In the genomic region with DNA sequence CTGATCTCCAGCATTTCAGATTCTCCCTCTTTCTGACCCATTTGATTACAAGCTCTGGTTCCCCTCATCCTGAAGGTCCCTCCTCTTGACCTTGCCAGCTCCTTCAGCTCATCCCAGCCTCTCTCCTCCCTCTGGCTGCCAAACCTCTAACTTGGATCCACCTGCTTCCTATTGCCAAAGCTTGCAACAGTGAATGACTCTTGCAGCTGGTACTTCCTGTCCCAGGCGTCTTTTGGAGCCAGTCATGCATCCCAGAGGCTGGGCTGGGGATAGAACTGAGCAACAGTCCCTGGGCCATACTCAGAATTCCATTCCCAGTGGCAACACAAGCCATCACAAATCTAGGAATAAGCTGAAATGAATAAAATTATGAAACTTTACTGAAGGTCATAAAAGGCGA, we compare ENCODE assay signal across 14 cellular contexts. TPM values are rescaled to one million over a fixed set of nuclear protein-coding genes. Genes with fewer than 3 reads are reported as not detected.
DNase-seq lines count a peak whose midpoint lies in the region; ATAC-seq and TF ChIP-seq lines count a peak whose summit lies in the region.
"Had no signal": no experiment of that assay in that cellular context is flagged by ENCODE, and none has a peak within 500 bp of the region (broad histone marks: within the 10 kb centered on the region; RNA-seq: fewer than 3 reads in every experiment).

No MANE protein-coding gene starts in this region.

- no peak overlapping the region for H3K4me3 Mint-ChIP-seq in WTC11
- H3K4me3 Mint-ChIP-seq: CD4-positive, alpha-beta T cell had no signal

- H3K27me3 Mint-ChIP-seq in WTC11 (ENCODE audit: low read depth), result no peaks in the 10 kb centered on the region; the same call in 1 of the 2 replicates
- H3K27me3 Mint-ChIP-seq: CD4-positive, alpha-beta T cell had no signal

- H3K4me3 ChIP-seq in thoracic aorta, result no peak overlapping the region
- H3K4me3 ChIP-seq: colonic mucosa, left lung had no signal

- TF ChIP-seq CTCF in thoracic aorta (IDR thresholded peaks at IDR 0.05) (no peak), WTC11 (IDR thresholded peaks at IDR 0.05) (no peak)

- H3K36me3 Mint-ChIP-seq in WTC11, result no peaks in the 10 kb centered on the region

- CTCF ChIA-PET in WTC11 (lab: Charles Lee), result interaction anchor here (0.6 to 2.1 kb wide), 6 partner anchors 28 to 799 kb away, joined by 3 to 9 read pairs (median 6); a partner anchor contains a TSS

- peak; percentile 18 for DNase-seq in NCI-H345 (lab: John Stamatoyannopoulos, UW)
- no peak for DNase-seq in NCI-H345 treated with DMSO at 0.1 percent for 48 hours (lab: John Stamatoyannopoulos, UW; ENCODE audit: unreplicated experiment)
- DNase-seq in RPMI7951 (ENCODE audit: low read depth), result peak; percentile 47
- peak; percentile 73 for DNase-seq in fibroblast of peridontal ligament (ENCODE audit: extremely low read depth)
- DNase-seq in thoracic aorta (ENCODE audit: low spot score), result peak; percentile 9
- no peak for DNase-seq in WTC11 (ENCODE audit: low spot score)
- DNase-seq: activated CD4-positive, alpha-beta T cell treated with anti-CD3 and anti-CD28 coated beads, Interleukin-2, amount 50 U/mL, for 48 hours; CD4-positive, alpha-beta T cell; colonic mucosa; left lung; NCI-H748 treated with DMSO at 0.1 percent for 48 hours; stimulated activated CD4-positive, alpha-beta T cell treated with anti-CD3 and anti-CD28 coated beads, Interleukin-4, amount 100 ng/mL, for 1 hour had no signal

- no peak overlapping the region for H3K27ac Mint-ChIP-seq in WTC11
- H3K27ac Mint-ChIP-seq: CD4-positive, alpha-beta T cell had no signal

- H3K27me3 ChIP-seq in thoracic aorta (replicated peaks; ENCODE audit: insufficient read depth), result no peaks in the 10 kb centered on the region
- H3K27me3 ChIP-seq: colonic mucosa, left lung had no signal

- POLR2A ChIA-PET in WTC11 (lab: Charles Lee), result no interaction called here

- ATAC-seq in thoracic aorta (ENCODE audit: insufficient number of reproducible peaks, low FRiP score, low read depth) (peak; percentile 56), HG02970 (IDR thresholded peaks at IDR 0.05; ENCODE audit: low FRiP score, unreplicated experiment) (no peak), HG03135 (IDR thresholded peaks at IDR 0.05; ENCODE audit: unreplicated experiment) (no peak), WTC11 (no peak)

- peaks cover 0 to 9% of the 10 kb centered on the region in 2 donors for H3K4me1 ChIP-seq in thoracic aorta (ENCODE audit: control insufficient read depth in 1 of 2, low read depth in 2 of 2)
- H3K4me1 ChIP-seq: colonic mucosa had no signal

- H3K9me3 Mint-ChIP-seq in WTC11, result peaks cover 4% of the 10 kb centered on the region
- H3K9me3 Mint-ChIP-seq: CD4-positive, alpha-beta T cell had no signal

- peak overlapping the region in 1 of 2 donors; percentile 56 for H3K27ac ChIP-seq in thoracic aorta
- H3K27ac ChIP-seq: colonic mucosa, left lung had no signal

- no peaks in the 10 kb centered on the region for H3K4me1 Mint-ChIP-seq in WTC11

- H3K9me3 ChIP-seq in thoracic aorta, result no peaks in the 10 kb centered on the region
- H3K9me3 ChIP-seq: colonic mucosa, left lung had no signal

- H3K36me3 ChIP-seq in thoracic aorta, result no peaks in the 10 kb centered on the region
- H3K36me3 ChIP-seq: colonic mucosa, left lung had no signal

TF ChIP-seq in WTC11, 78 proteins besides CTCF, POLR2A, EP300 and RAD21:
- TF ChIP-seq ZNF232 (CRISPR knock-in tag; IDR thresholded peaks at IDR 0.05) (no peak), FOXK1 (CRISPR knock-in tag; IDR thresholded peaks at IDR 0.05) (no peak), CREB1 (CRISPR knock-in tag; IDR thresholded peaks at IDR 0.05) (no peak), NR1H2 (CRISPR knock-in tag; IDR thresholded peaks at IDR 0.05) (no peak), GRHL2 (CRISPR knock-in tag; IDR thresholded peaks at IDR 0.05; ENCODE audit: insufficient replicate concordance, severe bottlenecking) (no peak), EMX1 (CRISPR knock-in tag; IDR thresholded peaks at IDR 0.05) (no peak), RELA (CRISPR knock-in tag; IDR thresholded peaks at IDR 0.05; ENCODE audit: borderline replicate concordance) (no peak), MXD4 (CRISPR knock-in tag; IDR thresholded peaks at IDR 0.05; ENCODE audit: borderline replicate concordance) (no peak), PRRX2 (CRISPR knock-in tag; IDR thresholded peaks at IDR 0.05) (no peak), JUN (CRISPR knock-in tag; IDR thresholded peaks at IDR 0.05) (no peak)
- TF ChIP-seq, protein P1, sequence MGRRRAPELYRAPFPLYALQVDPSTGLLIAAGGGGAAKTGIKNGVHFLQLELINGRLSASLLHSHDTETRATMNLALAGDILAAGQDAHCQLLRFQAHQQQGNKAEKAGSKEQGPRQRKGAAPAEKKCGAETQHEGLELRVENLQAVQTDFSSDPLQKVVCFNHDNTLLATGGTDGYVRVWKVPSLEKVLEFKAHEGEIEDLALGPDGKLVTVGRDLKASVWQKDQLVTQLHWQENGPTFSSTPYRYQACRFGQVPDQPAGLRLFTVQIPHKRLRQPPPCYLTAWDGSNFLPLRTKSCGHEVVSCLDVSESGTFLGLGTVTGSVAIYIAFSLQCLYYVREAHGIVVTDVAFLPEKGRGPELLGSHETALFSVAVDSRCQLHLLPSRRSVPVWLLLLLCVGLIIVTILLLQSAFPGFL (CRISPR knock-in tag; IDR thresholded peaks at IDR 0.05; ENCODE audit: borderline replicate concordance), result no peak
- TF ChIP-seq, protein P2, sequence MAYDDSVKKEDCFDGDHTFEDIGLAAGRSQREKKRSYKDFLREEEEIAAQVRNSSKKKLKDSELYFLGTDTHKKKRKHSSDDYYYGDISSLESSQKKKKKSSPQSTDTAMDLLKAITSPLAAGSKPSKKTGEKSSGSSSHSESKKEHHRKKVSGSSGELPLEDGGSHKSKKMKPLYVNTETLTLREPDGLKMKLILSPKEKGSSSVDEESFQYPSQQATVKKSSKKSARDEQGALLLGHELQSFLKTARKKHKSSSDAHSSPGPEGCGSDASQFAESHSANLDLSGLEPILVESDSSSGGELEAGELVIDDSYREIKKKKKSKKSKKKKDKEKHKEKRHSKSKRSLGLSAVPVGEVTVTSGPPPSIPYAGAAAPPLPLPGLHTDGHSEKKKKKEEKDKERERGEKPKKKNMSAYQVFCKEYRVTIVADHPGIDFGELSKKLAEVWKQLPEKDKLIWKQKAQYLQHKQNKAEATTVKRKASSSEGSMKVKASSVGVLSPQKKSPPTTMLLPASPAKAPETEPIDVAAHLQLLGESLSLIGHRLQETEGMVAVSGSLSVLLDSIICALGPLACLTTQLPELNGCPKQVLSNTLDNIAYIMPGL (CRISPR knock-in tag; IDR thresholded peaks at IDR 0.05), result no peak
- TF ChIP-seq, protein P3, sequence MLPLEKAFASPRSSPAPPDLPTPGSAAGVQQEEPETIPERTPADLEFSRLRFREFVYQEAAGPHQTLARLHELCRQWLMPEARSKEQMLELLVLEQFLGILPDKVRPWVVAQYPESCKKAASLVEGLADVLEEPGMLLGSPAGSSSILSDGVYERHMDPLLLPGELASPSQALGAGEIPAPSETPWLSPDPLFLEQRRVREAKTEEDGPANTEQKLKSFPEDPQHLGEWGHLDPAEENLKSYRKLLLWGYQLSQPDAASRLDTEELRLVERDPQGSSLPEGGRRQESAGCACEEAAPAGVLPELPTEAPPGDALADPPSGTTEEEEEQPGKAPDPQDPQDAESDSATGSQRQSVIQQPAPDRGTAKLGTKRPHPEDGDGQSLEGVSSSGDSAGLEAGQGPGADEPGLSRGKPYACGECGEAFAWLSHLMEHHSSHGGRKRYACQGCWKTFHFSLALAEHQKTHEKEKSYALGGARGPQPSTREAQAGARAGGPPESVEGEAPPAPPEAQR (CRISPR knock-in tag; IDR thresholded peaks at IDR 0.05), result no peak
- TF ChIP-seq, protein P4, sequence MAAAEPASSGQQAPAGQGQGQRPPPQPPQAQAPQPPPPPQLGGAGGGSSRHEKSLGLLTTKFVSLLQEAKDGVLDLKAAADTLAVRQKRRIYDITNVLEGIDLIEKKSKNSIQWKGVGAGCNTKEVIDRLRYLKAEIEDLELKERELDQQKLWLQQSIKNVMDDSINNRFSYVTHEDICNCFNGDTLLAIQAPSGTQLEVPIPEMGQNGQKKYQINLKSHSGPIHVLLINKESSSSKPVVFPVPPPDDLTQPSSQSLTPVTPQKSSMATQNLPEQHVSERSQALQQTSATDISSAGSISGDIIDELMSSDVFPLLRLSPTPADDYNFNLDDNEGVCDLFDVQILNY (CRISPR knock-in tag; IDR thresholded peaks at IDR 0.05), result no peak

RNA-seq across cellular contexts. Expression of a gene that starts 27.7 kb away (rescaled TPM):
- 9.6 and 12.4 TPM in 2 replicates for total RNA-seq in RPMI7951 (2014; rRNA removed; shearing (Covaris generic))
- total RNA-seq in thoracic aorta, result 10 to 100 TPM in 1 of 2 donors, 1 to 10 TPM in 1; 6.6 to 10.6 TPM
- total RNA-seq in WTC11 (2021), result 3.0 to 4.9 TPM (median 3.7 TPM) in 3 replicates

Comparison
In these comparisons a context has a peak if more than half of its experiments do, and no peak if none do; other contexts are left out.
1. DNase-seq: peak in NCI-H345 (single experiment), RPMI7951 (single experiment), fibroblast of peridontal ligament (single experiment) and thoracic aorta (single experiment); none in NCI-H345 treated with DMSO at 0.1 percent for 48 hours (single experiment) and WTC11 (single experiment).